ENCODE assay signal across 8 cellular contexts in the genomic region with DNA sequence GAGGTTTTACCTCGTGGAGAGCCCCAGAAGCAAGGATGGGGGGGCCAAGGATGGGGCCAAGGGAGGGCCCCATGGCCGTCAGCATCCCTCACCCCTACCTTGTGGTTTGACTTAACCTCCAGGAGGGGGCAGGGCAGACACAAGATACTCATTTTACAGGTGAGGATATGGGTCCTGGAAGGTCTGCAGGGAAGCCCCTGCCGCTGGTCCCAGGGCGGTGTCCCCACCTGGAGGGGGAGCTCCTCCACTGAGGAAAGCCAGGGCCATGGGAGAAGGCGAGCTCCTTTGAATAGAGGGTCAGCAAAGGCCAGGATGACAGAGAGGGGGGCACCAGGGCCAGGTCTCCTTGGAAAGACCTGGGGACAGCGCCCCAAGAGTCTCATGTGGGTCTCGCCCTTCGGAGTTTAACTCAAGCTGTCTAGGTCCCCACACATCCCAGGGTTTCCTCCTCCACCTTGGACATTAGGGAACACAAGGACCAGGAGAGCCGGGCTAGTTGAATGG. TPM values are rescaled to one million over a fixed set of nuclear protein-coding genes. Genes with fewer than 3 reads are reported as not detected.
DNase-seq lines count a peak whose midpoint lies in the region; ATAC-seq, FAIRE-seq and TF ChIP-seq lines count a peak whose summit lies in the region.

No MANE protein-coding gene starts in this region.

- no peak overlapping the region for H3K4me3 Mint-ChIP-seq in central memory CD8-positive, alpha-beta T cell

- no peak overlapping the region for H3K27ac ChIP-seq in OCI-LY7 (ENCODE audit: low read depth, low read length, poor library complexity, severe bottlenecking)
- no peak overlapping the region for H3K27ac ChIP-seq in small intestine (ENCODE audit: low read depth in 1 of 2, low read length in 1 of 2)
- H3K27ac ChIP-seq in uterus, result no peak overlapping the region

- no peak overlapping the region for H3K27ac Mint-ChIP-seq in central memory CD8-positive, alpha-beta T cell (ENCODE audit: low read depth)

- CTCF ChIA-PET in OCI-LY7 (lab: Charles Lee; ENCODE audit: unreplicated experiment), result interaction anchor here (0.6 to 0.7 kb wide), 2 partner anchors 81 to 97 kb away, joined by 3 read pairs; no protein-coding TSS in a partner anchor

- FAIRE-seq in small intestine (lab: Jason Lieb, UNC), result no peak

- peaks cover under 1% of the 10 kb centered on the region; the same call in 1 of the 2 replicates for H3K36me3 ChIP-seq in OCI-LY7 (ENCODE audit: insufficient read depth, low read length)
- H3K36me3 ChIP-seq in small intestine (ENCODE audit: control insufficient read depth in 2 of 2, insufficient read depth in 2 of 2, low read length in 2 of 2), result no peaks in the 10 kb centered on the region
- no peaks in the 10 kb centered on the region for H3K36me3 ChIP-seq in uterus

- H3K9me3 Mint-ChIP-seq in central memory CD8-positive, alpha-beta T cell, result no peaks in the 10 kb centered on the region

- POLR2A ChIA-PET in OCI-LY7 (lab: Charles Lee), result interaction anchor here (0.7 to 0.9 kb wide), 2 partner anchors 62 to 65 kb away, joined by 3 read pairs; no protein-coding TSS in a partner anchor

- peaks cover 5% of the 10 kb centered on the region; the same call in 1 of the 2 replicates for H3K79me2 ChIP-seq in OCI-LY7 (ENCODE audit: insufficient read depth, low read depth, low read length)

- H3K9me3 ChIP-seq in OCI-LY7 (ENCODE audit: low read length) (no peaks in the 10 kb centered on the region), small intestine (ENCODE audit: control insufficient read depth, low read depth) (no peaks in the 10 kb centered on the region), uterus (no peaks in the 10 kb centered on the region)

- BruUV-seq in OCI-LY7 (replicated peaks; lab: Mats Ljungman, UMichigan), result no TSS peak

- WGBS in small intestine, 3 donors, result 18 to 39% (median 38%) methylated on average over 9 of the region's 9 CpGs

- in situ Hi-C loops in G401 (cut with HindIII; ENCODE audit: low sequenced_read_pairs), result no loop called here

- H4K20me1 ChIP-seq in OCI-LY7 (ENCODE audit: insufficient read depth, low read length), result no peaks in the 10 kb centered on the region

- TF ChIP-seq POLR2A in uterus (IDR thresholded peaks at IDR 0.05), result no peak

- peaks cover 0 to 4% of the 10 kb centered on the region in 2 donors for H3K27me3 ChIP-seq in small intestine (ENCODE audit: control insufficient read depth in 2 of 2, insufficient read depth in 2 of 2, low read length in 2 of 2)
- peaks cover 0 to 5% of the 10 kb centered on the region in 2 donors for H3K27me3 ChIP-seq in uterus

- peaks cover 22% of the 10 kb centered on the region for H3K4me1 ChIP-seq in OCI-LY7 (ENCODE audit: insufficient read depth, low read length, poor library complexity, severe bottlenecking)
- peaks cover 2 to 5% of the 10 kb centered on the region in 2 donors for H3K4me1 ChIP-seq in small intestine (ENCODE audit: control insufficient read depth in 2 of 2, insufficient read depth in 1 of 2, low read depth in 1 of 2, low read length in 1 of 2)
- H3K4me1 ChIP-seq in uterus, result peaks cover 0 to 8% of the 10 kb centered on the region in 2 donors

- no peak overlapping the region for H3K4me2 ChIP-seq in OCI-LY7 (ENCODE audit: low read length)

- H3K9me2 ChIP-seq in OCI-LY7 (ENCODE audit: insufficient read depth, low read length), result no peaks in the 10 kb centered on the region

- H3K4me3 ChIP-seq in OCI-LY7 (ENCODE audit: low read depth, low read length, poor library complexity, severe bottlenecking) (no peak overlapping the region), small intestine (ENCODE audit: low read depth in 1 of 2, low read length in 2 of 2) (no peak overlapping the region), uterus (no peak overlapping the region)

- peaks cover 17% of the 10 kb centered on the region for H3K36me3 Mint-ChIP-seq in central memory CD8-positive, alpha-beta T cell (ENCODE audit: insufficient read depth)

- H2AFZ ChIP-seq in OCI-LY7 (ENCODE audit: low read length), result no peak overlapping the region

- no peaks in the 10 kb centered on the region for H3K27me3 Mint-ChIP-seq in central memory CD8-positive, alpha-beta T cell

- peak; percentile 91 for TF ChIP-seq CTCF in OCI-LY7 (conservative IDR thresholded peaks at IDR 0.05; ENCODE audit: low read length)
- TF ChIP-seq CTCF in uterus (IDR thresholded peaks at IDR 0.05), result no peak

- DNase-seq in activated gamma-delta T cell treated with Interleukin-2 at 50 U/mL for 16 hours (peak; percentile 33), activated gamma-delta T cell (lab: John Stamatoyannopoulos, UW) (no peak), OCI-LY7 (ENCODE audit: low spot score) (peak; percentile 79), small intestine (peak; percentile 44), G401 (ENCODE audit: low spot score) (no peak), superior temporal gyrus (ENCODE audit: extremely low spot score) (no peak), uterus (no peak)
- DNase-seq in central memory CD8-positive, alpha-beta T cell (ENCODE audit: low spot score in 2 of 2), result no peak

- ATAC-seq in central memory CD8-positive, alpha-beta T cell (replicated peaks; ENCODE audit: extremely low read depth, poor library complexity, severe bottlenecking), result peak; percentile 34

- peaks cover 23% of the 10 kb centered on the region for H3K4me1 Mint-ChIP-seq in central memory CD8-positive, alpha-beta T cell

- intact Hi-C loops in OCI-LY7 (cut with micrococcal nuclease; ENCODE audit: unreplicated experiment) (loop anchor here (1.0 to 5.0 kb wide), 5 partner anchors 64 to 104 kb away; no protein-coding TSS in a partner anchor), uterus (cut with DNase I; ENCODE audit: low total_unique reads) (no loop called here)

RNA-seq across cellular contexts. Expression of a gene that starts 5.9 kb away (rescaled TPM):
- total RNA-seq in OCI-LY7 (2014; rRNA removed; shearing (Covaris generic)), result 31.2 and 35.7 TPM in 2 replicates
- total RNA-seq in OCI-LY7 (2022) (29.5 and 35.0 TPM in 2 replicates), uterus (1 to 10 TPM in 3 of 4 donors, not detected in 1; 3.3 to 9.9 (median 8.9) TPM)
- polyA plus RNA-seq in small intestine, result 1 to 10 TPM in 2 of 3 donors, under 1 TPM in 1; 0.67 to 3.2 (median 1.9) TPM
- 1.1 and 1.2 TPM in 2 replicates for total RNA-seq in G401 (2014; rRNA removed; shearing (Covaris generic))

Comparison
In these comparisons a context has a peak if more than half of its experiments do, and no peak if none do; other contexts are left out.
1. DNase-seq: peak in activated gamma-delta T cell treated with Interleukin-2 at 50 U/mL for 16 hours (single experiment), OCI-LY7 (single experiment) and small intestine (single experiment); none in activated gamma-delta T cell (single experiment), central memory CD8-positive, alpha-beta T cell (0 of 2), G401 (single experiment), superior temporal gyrus (single experiment) and uterus (0 of 2).